In the genomic region with DNA sequence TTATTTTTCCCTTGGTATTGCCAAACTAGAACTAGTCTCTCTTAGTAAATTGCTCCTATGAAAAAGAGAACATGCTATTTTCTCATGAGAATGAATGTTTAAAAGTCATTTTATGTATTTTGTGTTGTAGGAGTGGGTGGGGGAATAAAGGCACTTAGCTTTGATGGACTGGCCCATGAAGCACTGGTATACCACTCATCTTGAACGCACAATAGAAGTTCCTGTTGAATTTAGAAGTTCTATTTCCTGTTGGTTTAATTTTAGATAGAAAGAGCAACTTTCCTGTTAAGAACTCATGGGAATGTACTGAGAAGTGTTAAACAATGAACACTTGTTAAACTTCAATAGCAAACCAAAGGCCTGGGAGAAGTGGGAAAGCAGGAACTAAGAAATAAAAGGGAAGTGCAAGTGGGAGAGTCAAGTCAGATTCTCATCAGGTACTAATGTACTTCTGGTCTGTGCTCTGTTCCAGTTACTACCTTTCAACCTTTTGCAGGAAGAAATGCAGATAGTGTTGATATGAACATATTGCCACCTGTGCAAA, we compare ENCODE assay signal across 1 cellular context.
A peak's percentile ranks its signal among the peaks of the same experiment; 100 is the strongest.
TF ChIP-seq lines count a peak whose summit lies in the region.

No MANE protein-coding gene starts in this region.

TF ChIP-seq in HepG2, 621 proteins besides CTCF, POLR2A, EP300 and RAD21 (continues in another document):
- TF ChIP-seq ZNF770 (CRISPR knock-in tag; IDR thresholded peaks at IDR 0.05) (no peak), ZNF207 (IDR thresholded peaks at IDR 0.05; ENCODE audit: borderline replicate concordance) (no peak), RXRB (CRISPR knock-in tag; IDR thresholded peaks at IDR 0.05; ENCODE audit: borderline replicate concordance) (no peak), FOXA3 (CRISPR knock-in tag; IDR thresholded peaks at IDR 0.05) (no peak), ZNF800 (CRISPR knock-in tag; IDR thresholded peaks at IDR 0.05) (no peak), SRSF1 (optimal IDR thresholded peaks at IDR 0.05; ENCODE audit: low read depth, low read length) (no peak), ZNF678 (CRISPR knock-in tag; IDR thresholded peaks at IDR 0.05) (no peak), HOMEZ (CRISPR knock-in tag; IDR thresholded peaks at IDR 0.05; ENCODE audit: low read depth) (0 out of 2 replicates have a peak, but pooled peaks have one; percentile 21), SMYD3 (CRISPR knock-in tag; IDR thresholded peaks at IDR 0.05) (no peak), EEA1 (CRISPR knock-in tag; IDR thresholded peaks at IDR 0.05; ENCODE audit: borderline replicate concordance) (no peak), ZFAT (CRISPR knock-in tag; conservative IDR thresholded peaks at IDR 0.05) (0 out of 2 replicates have a peak, but pooled peaks have one; percentile 52), GPN1 (CRISPR knock-in tag; IDR thresholded peaks at IDR 0.05; ENCODE audit: borderline replicate concordance) (no peak), EHMT2 (IDR thresholded peaks at IDR 0.05; ENCODE audit: borderline replicate concordance, low read depth, low read length) (peak; percentile 42; the same call in 1 of the 2 replicates), ZNF121 (CRISPR knock-in tag; IDR thresholded peaks at IDR 0.05) (no peak), ZFX (CRISPR knock-in tag; IDR thresholded peaks at IDR 0.05; ENCODE audit: low read depth) (no peak), RNF2 (conservative IDR thresholded peaks at IDR 0.05; ENCODE audit: low read depth) (no peak), PREB (CRISPR knock-in tag; IDR thresholded peaks at IDR 0.05) (no peak)
- TF ChIP-seq, protein P1, sequence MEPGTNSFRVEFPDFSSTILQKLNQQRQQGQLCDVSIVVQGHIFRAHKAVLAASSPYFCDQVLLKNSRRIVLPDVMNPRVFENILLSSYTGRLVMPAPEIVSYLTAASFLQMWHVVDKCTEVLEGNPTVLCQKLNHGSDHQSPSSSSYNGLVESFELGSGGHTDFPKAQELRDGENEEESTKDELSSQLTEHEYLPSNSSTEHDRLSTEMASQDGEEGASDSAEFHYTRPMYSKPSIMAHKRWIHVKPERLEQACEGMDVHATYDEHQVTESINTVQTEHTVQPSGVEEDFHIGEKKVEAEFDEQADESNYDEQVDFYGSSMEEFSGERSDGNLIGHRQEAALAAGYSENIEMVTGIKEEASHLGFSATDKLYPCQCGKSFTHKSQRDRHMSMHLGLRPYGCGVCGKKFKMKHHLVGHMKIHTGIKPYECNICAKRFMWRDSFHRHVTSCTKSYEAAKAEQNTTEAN (CRISPR knock-in tag; conservative IDR thresholded peaks at IDR 0.05): 0 out of 2 replicates have a peak, but pooled peaks have one; percentile 35
- TF ChIP-seq, protein P2, sequence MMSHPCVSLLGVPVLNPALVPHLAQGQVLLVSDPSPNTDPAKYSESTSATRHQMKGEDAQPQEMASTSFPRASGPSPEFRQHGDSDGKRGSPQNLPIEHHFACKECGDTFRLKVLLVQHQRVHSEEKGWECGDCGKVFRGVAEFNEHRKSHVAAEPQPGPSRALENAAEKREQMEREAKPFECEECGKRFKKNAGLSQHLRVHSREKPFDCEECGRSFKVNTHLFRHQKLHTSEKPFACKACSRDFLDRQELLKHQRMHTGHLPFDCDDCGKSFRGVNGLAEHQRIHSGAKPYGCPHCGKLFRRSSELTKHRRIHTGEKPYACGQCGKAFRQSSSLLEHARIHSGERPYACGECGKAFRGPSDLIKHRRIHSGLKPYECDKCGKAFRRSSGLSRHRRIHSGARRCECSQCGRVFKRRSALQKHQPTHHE (CRISPR knock-in tag; IDR thresholded peaks at IDR 0.05; ENCODE audit: borderline replicate concordance): no peak
- TF ChIP-seq, protein P3, sequence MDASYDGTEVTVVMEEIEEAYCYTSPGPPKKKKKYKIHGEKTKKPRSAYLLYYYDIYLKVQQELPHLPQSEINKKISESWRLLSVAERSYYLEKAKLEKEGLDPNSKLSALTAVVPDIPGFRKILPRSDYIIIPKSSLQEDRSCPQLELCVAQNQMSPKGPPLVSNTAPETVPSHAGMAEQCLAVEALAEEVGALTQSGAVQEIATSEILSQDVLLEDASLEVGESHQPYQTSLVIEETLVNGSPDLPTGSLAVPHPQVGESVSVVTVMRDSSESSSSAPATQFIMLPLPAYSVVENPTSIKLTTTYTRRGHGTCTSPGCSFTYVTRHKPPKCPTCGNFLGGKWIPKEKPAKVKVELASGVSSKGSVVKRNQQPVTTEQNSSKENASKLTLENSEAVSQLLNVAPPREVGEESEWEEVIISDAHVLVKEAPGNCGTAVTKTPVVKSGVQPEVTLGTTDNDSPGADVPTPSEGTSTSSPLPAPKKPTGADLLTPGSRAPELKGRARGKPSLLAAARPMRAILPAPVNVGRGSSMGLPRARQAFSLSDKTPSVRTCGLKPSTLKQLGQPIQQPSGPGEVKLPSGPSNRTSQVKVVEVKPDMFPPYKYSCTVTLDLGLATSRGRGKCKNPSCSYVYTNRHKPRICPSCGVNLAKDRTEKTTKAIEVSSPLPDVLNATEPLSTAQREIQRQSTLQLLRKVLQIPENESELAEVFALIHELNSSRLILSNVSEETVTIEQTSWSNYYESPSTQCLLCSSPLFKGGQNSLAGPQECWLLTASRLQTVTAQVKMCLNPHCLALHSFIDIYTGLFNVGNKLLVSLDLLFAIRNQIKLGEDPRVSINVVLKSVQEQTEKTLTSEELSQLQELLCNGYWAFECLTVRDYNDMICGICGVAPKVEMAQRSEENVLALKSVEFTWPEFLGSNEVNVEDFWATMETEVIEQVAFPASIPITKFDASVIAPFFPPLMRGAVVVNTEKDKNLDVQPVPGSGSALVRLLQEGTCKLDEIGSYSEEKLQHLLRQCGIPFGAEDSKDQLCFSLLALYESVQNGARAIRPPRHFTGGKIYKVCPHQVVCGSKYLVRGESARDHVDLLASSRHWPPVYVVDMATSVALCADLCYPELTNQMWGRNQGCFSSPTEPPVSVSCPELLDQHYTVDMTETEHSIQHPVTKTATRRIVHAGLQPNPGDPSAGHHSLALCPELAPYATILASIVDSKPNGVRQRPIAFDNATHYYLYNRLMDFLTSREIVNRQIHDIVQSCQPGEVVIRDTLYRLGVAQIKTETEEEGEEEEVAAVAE (CRISPR knock-in tag; IDR thresholded peaks at IDR 0.05; ENCODE audit: borderline replicate concordance): no peak
- TF ChIP-seq, protein P4, sequence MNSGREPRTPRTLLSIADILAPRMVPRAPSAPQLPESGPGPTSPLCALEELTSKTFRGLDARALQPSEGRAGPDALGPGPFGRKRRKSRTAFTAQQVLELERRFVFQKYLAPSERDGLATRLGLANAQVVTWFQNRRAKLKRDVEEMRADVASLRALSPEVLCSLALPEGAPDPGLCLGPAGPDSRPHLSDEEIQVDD (CRISPR knock-in tag; IDR thresholded peaks at IDR 0.05; ENCODE audit: borderline replicate concordance): no peak
- TF ChIP-seq, protein P5, sequence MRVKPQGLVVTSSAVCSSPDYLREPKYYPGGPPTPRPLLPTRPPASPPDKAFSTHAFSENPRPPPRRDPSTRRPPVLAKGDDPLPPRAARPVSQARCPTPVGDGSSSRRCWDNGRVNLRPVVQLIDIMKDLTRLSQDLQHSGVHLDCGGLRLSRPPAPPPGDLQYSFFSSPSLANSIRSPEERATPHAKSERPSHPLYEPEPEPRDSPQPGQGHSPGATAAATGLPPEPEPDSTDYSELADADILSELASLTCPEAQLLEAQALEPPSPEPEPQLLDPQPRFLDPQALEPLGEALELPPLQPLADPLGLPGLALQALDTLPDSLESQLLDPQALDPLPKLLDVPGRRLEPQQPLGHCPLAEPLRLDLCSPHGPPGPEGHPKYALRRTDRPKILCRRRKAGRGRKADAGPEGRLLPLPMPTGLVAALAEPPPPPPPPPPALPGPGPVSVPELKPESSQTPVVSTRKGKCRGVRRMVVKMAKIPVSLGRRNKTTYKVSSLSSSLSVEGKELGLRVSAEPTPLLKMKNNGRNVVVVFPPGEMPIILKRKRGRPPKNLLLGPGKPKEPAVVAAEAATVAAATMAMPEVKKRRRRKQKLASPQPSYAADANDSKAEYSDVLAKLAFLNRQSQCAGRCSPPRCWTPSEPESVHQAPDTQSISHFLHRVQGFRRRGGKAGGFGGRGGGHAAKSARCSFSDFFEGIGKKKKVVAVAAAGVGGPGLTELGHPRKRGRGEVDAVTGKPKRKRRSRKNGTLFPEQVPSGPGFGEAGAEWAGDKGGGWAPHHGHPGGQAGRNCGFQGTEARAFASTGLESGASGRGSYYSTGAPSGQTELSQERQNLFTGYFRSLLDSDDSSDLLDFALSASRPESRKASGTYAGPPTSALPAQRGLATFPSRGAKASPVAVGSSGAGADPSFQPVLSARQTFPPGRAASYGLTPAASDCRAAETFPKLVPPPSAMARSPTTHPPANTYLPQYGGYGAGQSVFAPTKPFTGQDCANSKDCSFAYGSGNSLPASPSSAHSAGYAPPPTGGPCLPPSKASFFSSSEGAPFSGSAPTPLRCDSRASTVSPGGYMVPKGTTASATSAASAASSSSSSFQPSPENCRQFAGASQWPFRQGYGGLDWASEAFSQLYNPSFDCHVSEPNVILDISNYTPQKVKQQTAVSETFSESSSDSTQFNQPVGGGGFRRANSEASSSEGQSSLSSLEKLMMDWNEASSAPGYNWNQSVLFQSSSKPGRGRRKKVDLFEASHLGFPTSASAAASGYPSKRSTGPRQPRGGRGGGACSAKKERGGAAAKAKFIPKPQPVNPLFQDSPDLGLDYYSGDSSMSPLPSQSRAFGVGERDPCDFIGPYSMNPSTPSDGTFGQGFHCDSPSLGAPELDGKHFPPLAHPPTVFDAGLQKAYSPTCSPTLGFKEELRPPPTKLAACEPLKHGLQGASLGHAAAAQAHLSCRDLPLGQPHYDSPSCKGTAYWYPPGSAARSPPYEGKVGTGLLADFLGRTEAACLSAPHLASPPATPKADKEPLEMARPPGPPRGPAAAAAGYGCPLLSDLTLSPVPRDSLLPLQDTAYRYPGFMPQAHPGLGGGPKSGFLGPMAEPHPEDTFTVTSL (CRISPR knock-in tag; IDR thresholded peaks at IDR 0.05; ENCODE audit: borderline replicate concordance): no peak
- TF ChIP-seq, protein P6, sequence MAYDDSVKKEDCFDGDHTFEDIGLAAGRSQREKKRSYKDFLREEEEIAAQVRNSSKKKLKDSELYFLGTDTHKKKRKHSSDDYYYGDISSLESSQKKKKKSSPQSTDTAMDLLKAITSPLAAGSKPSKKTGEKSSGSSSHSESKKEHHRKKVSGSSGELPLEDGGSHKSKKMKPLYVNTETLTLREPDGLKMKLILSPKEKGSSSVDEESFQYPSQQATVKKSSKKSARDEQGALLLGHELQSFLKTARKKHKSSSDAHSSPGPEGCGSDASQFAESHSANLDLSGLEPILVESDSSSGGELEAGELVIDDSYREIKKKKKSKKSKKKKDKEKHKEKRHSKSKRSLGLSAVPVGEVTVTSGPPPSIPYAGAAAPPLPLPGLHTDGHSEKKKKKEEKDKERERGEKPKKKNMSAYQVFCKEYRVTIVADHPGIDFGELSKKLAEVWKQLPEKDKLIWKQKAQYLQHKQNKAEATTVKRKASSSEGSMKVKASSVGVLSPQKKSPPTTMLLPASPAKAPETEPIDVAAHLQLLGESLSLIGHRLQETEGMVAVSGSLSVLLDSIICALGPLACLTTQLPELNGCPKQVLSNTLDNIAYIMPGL (CRISPR knock-in tag; IDR thresholded peaks at IDR 0.05; ENCODE audit: borderline replicate concordance in 1 of 2, low read depth in 1 of 2): 0 out of 4 replicates have a peak, but pooled peaks of 1 of the 2 experiments have one; percentile 3
